In the genomic region with DNA sequence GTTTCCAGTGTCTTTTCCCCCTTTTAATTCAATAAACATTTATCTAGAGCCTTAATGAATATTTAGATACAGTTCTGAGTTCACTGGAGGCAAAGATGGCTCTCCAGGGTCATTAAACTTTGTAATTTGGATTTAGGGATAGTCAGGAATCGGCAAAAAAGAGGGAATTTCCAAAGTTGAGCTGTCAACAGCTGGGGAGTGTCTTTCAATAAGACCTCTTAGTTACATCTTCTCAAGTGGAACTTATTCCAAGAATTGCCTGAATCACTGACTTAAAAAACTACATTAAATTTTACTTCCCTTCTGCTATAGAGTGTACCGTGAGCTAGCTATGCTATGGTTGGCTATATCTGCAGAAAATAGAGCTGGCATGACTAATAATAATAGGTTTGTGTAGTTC, we compare ENCODE assay signal across 8 cellular contexts. TPM values are rescaled to one million over a fixed set of nuclear protein-coding genes. Genes with fewer than 3 reads are reported as not detected.
DNase-seq lines count a peak whose midpoint lies in the region; ATAC-seq and TF ChIP-seq lines count a peak whose summit lies in the region.

No MANE protein-coding gene starts in this region.

- CTCF ChIA-PET in mammary epithelial cell (lab: Charles Lee; ENCODE audit: low non-redundant PET): interaction anchor here (0.6 kb wide), 1 partner anchor 855 kb away, joined by 13 read pairs; no protein-coding TSS in a partner anchor

- H3K4me1 ChIP-seq in HUES6 (ENCODE audit: control insufficient read depth, insufficient read depth, low read length): peaks cover 14% of the 10 kb centered on the region
- peaks cover 20% of the 10 kb centered on the region for H3K4me1 ChIP-seq in mammary epithelial cell (ENCODE audit: insufficient read depth, low read length)
- H3K4me1 ChIP-seq in mucosa of stomach (ENCODE audit: control insufficient read depth, insufficient read depth, low read length): peaks cover 20% of the 10 kb centered on the region

- peak overlapping the region; percentile 97 for H2AFZ ChIP-seq in mammary epithelial cell (ENCODE audit: low read depth, low read length)

- H3K27me3 ChIP-seq in HUES6 (ENCODE audit: control insufficient read depth, insufficient read depth, low read length): peaks cover 17% of the 10 kb centered on the region
- H3K27me3 ChIP-seq in mammary epithelial cell (ENCODE audit: insufficient read depth, low read length): no peaks in the 10 kb centered on the region
- no peaks in the 10 kb centered on the region for H3K27me3 ChIP-seq in mucosa of stomach (ENCODE audit: control insufficient read depth, insufficient read depth, low read length)

- H3K36me3 ChIP-seq in HUES6 (ENCODE audit: control insufficient read depth, insufficient read depth, low read length) (no peaks in the 10 kb centered on the region), mammary epithelial cell (ENCODE audit: insufficient read depth, low read length) (no peaks in the 10 kb centered on the region), mucosa of stomach (ENCODE audit: control insufficient read depth, insufficient read depth, low read length) (no peaks in the 10 kb centered on the region)

- H3K4me3 ChIP-seq in HUES6 (ENCODE audit: low read depth, low read length) (peak overlapping the region; percentile 91), mammary epithelial cell (replicated peaks in 1 of 3; ENCODE audit: insufficient read depth in 1 of 3, low read depth in 2 of 3, low read length in 3 of 3) (peak overlapping the region; percentile 91 to 98 (median 96)), mucosa of stomach (ENCODE audit: low read length) (peak overlapping the region; percentile 65)

- no peak overlapping the region for H3K27ac ChIP-seq in HUES6 (ENCODE audit: low read depth, low read length)
- peak overlapping the region; percentile 88 for H3K27ac ChIP-seq in mammary epithelial cell (ENCODE audit: insufficient read depth, low read depth, low read length)

- no peak for TF ChIP-seq CTCF in mammary epithelial cell (conservative IDR thresholded peaks at IDR 0.05 in 1 of 2, IDR thresholded peaks at IDR 0.05 in 1 of 2; ENCODE audit: extremely low read depth in 1 of 2, insufficient read depth in 1 of 2, low read depth in 1 of 2, low read length in 2 of 2)
- TF ChIP-seq CTCF in GM13976 (IDR thresholded peaks at IDR 0.05; ENCODE audit: borderline replicate concordance, control extremely low read depth, extremely low read depth, insufficient read depth, missing control alignments): no peak

- peak overlapping the region; percentile 80 for H3K4me2 ChIP-seq in mammary epithelial cell (ENCODE audit: insufficient read depth, low read depth, low read length)

- BruUV-seq in mammary epithelial cell (replicated peaks; lab: Mats Ljungman, UMichigan): no TSS peak

- ATAC-seq in GM19324 (IDR thresholded peaks at IDR 0.05; ENCODE audit: low FRiP score, unreplicated experiment) (no peak), left lobe of liver (no peak)

- H3K79me2 ChIP-seq in mammary epithelial cell (ENCODE audit: insufficient read depth, low read length): peaks cover 74% of the 10 kb centered on the region

- H3K9me3 ChIP-seq in HUES6 (ENCODE audit: control insufficient read depth, insufficient read depth, low read depth, low read length) (no peaks in the 10 kb centered on the region), mammary epithelial cell (replicated peaks; ENCODE audit: insufficient read depth, low read length) (no peaks in the 10 kb centered on the region), mucosa of stomach (ENCODE audit: control insufficient read depth, low read length) (no peaks in the 10 kb centered on the region)

- in situ Hi-C loops in ACHN (cut with HindIII; ENCODE audit: low pct_ligation_motif_present, low pct_unique_long_range_greater_than_20kb, low sequenced_read_pairs) (no loop called here), mammary epithelial cell (cut with MboI; ENCODE audit: low sequenced_read_pairs in 2 of 2) (loop anchor here in 1 of 2 donors (10.0 kb wide), 1 partner anchor 170 kb away; no protein-coding TSS in a partner anchor), GM13976 (cut with MboI; ENCODE audit: low sequenced_read_pairs, unreplicated experiment) (no loop called here)

- intact Hi-C loops in mammary epithelial cell (cut with micrococcal nuclease): loop anchor here (2.0 to 5.0 kb wide), 2 partner anchors 38 to 102 kb away; no protein-coding TSS in a partner anchor

- peaks cover 8% of the 10 kb centered on the region for H4K20me1 ChIP-seq in mammary epithelial cell (ENCODE audit: insufficient read depth, low read length)

- dilution Hi-C loops in mammary epithelial cell (cut with HindIII; ENCODE audit: low sequenced_read_pairs): no loop called here

- WGBS in mammary epithelial cell (ENCODE audit: low coverage, missing lambda C conversion rate): 19% methylated on average over 2 of the region's 2 CpGs

- H3K9ac ChIP-seq in HUES6 (ENCODE audit: low read length) (no peak overlapping the region), mammary epithelial cell (ENCODE audit: insufficient read depth, low read length) (peak overlapping the region; percentile 94), mucosa of stomach (ENCODE audit: low read length) (peak overlapping the region; percentile 93)

- DNase-seq in ACHN (peak; percentile 2), mammary epithelial cell (peak; percentile 35), GM13976 (ENCODE audit: low spot score) (no peak), NCI-H1092 (lab: John Stamatoyannopoulos, UW) (no peak), left lobe of liver (ENCODE audit: low spot score) (no peak)

RNA-seq across cellular contexts. Expression of gene LRCH1, which starts 2.0 kb away (rescaled TPM):
- total RNA-seq in mammary epithelial cell (10 to 100 TPM; 13.2 to 21.2 TPM), left lobe of liver (6.0 TPM)
- polyA plus RNA-seq in mammary epithelial cell: 10.3 TPM
- 20.1 TPM for polyA minus RNA-seq in mammary epithelial cell

Comparison
In these comparisons a context has a peak if more than half of its experiments do, and no peak if none do; other contexts are left out.
1. DNase-seq: peak in ACHN (single experiment) and mammary epithelial cell (single experiment); none in GM13976 (single experiment), NCI-H1092 (single experiment) and left lobe of liver (single experiment).
2. Peak in every context shown above with its lines, with median percentiles within 50 percentile points of each other: H3K4me3 ChIP-seq.